In genomic region chr13:48891586-48891985, GRCh38 we compare ENCODE assay signal across 11 cellular contexts.
DNase-seq lines count a peak whose midpoint lies in the region; ATAC-seq and TF ChIP-seq lines count a peak whose summit lies in the region.
"Had no signal": no experiment of that assay in that cellular context is flagged by ENCODE, and none has a peak within 500 bp of the region (broad histone marks: within the 10 kb centered on the region; RNA-seq: fewer than 3 reads in every experiment).

No MANE protein-coding gene starts in this region.

- H3K27me3 ChIP-seq in neutrophil: no peaks in the 10 kb centered on the region
- H3K27me3 ChIP-seq in upper lobe of left lung: no peaks in the 10 kb centered on the region

- peaks cover 33 to 37% of the 10 kb centered on the region in 2 experiments for H3K4me1 ChIP-seq in neutrophil (ENCODE audit: control insufficient read depth in 1 of 2, insufficient read depth in 1 of 2, low read depth in 1 of 2, low read length in 1 of 2)
- H3K4me1 ChIP-seq in upper lobe of left lung: no peaks in the 10 kb centered on the region
- H3K4me1 ChIP-seq: parathyroid adenoma had no signal

- H3K4me3 ChIP-seq in NB4 (ENCODE audit: low read depth, low read length) (no peak overlapping the region), neutrophil (ENCODE audit: low read depth in 1 of 2, low read length in 1 of 2) (no peak overlapping the region), upper lobe of left lung (no peak overlapping the region)

- H3K36me3 Mint-ChIP-seq in chondrocyte (ENCODE audit: low read depth): no peaks in the 10 kb centered on the region

- peak overlapping the region; percentile 64 for H3K27ac ChIP-seq in neutrophil
- no peak overlapping the region for H3K27ac ChIP-seq in substantia nigra (ENCODE audit: low read depth, low read length, poor library complexity, severe bottlenecking)
- H3K27ac ChIP-seq in upper lobe of left lung: no peak overlapping the region
- H3K27ac ChIP-seq: parathyroid adenoma had no signal

- no peaks in the 10 kb centered on the region for H3K27me3 Mint-ChIP-seq in chondrocyte (ENCODE audit: low read depth)
- H3K27me3 Mint-ChIP-seq: effector memory CD8-positive, alpha-beta T cell had no signal

- H3K9me3 ChIP-seq in neutrophil (no peaks in the 10 kb centered on the region), upper lobe of left lung (no peaks in the 10 kb centered on the region)

- H3K27ac Mint-ChIP-seq in chondrocyte (ENCODE audit: unreplicated experiment): peak overlapping the region; percentile 94
- H3K27ac Mint-ChIP-seq: effector memory CD8-positive, alpha-beta T cell had no signal

- ATAC-seq in upper lobe of left lung (ENCODE audit: low FRiP score in 2 of 2): no peak
- ATAC-seq: effector memory CD8-positive, alpha-beta T cell had no signal

- no peak for TF ChIP-seq POLR2A in NB4 (IDR thresholded peaks at IDR 0.05; ENCODE audit: extremely low read depth, insufficient read length)
- TF ChIP-seq POLR2A in upper lobe of left lung (IDR thresholded peaks at IDR 0.05): no peak

- peaks cover 4% of the 10 kb centered on the region for H3K9me3 Mint-ChIP-seq in chondrocyte (ENCODE audit: low read depth)
- H3K9me3 Mint-ChIP-seq: effector memory CD8-positive, alpha-beta T cell had no signal

- no peak overlapping the region for H3K4me3 Mint-ChIP-seq in chondrocyte (ENCODE audit: unreplicated experiment)
- H3K4me3 Mint-ChIP-seq: effector memory CD8-positive, alpha-beta T cell had no signal

- peak; percentile 58 for DNase-seq in DMS53 treated with DMSO at 0.1 percent for 48 hours (lab: John Stamatoyannopoulos, UW; ENCODE audit: unreplicated experiment)
- DNase-seq in NB4 (ENCODE audit: low read depth): peak; percentile 50
- no peak for DNase-seq in chondrocyte (ENCODE audit: low spot score)
- DNase-seq in substantia nigra (lab: John Stamatoyannopoulos, UW): no peak
- no peak for DNase-seq in NCI-H146 (lab: John Stamatoyannopoulos, UW)
- DNase-seq in OCI-M2 (lab: John Stamatoyannopoulos, UW; ENCODE audit: unreplicated experiment): no peak
- DNase-seq in upper lobe of left lung: no peak
- DNase-seq: effector memory CD8-positive, alpha-beta T cell; H7 had no signal

- peaks cover 32% of the 10 kb centered on the region for H3K4me1 Mint-ChIP-seq in chondrocyte (ENCODE audit: low read depth)

- no peak for TF ChIP-seq CTCF in NB4 (IDR thresholded peaks at IDR 0.05; ENCODE audit: low read depth, low read length)
- TF ChIP-seq CTCF in chondrocyte (IDR thresholded peaks at IDR 0.05): no peak
- TF ChIP-seq CTCF in neutrophil (IDR thresholded peaks at IDR 0.05): no peak
- no peak for TF ChIP-seq CTCF in upper lobe of left lung (IDR thresholded peaks at IDR 0.05)

- no peak for TF ChIP-seq EP300 in upper lobe of left lung (IDR thresholded peaks at IDR 0.05)

- H3K36me3 ChIP-seq in neutrophil: no peaks in the 10 kb centered on the region
- H3K36me3 ChIP-seq in upper lobe of left lung: no peaks in the 10 kb centered on the region

- WGBS in upper lobe of left lung, 2 donors: 63 to 69% methylated on average over 3 of the region's 3 CpGs

Comparison
In these comparisons a context has a peak if more than half of its experiments do, and no peak if none do; other contexts are left out.
1. DNase-seq: peak in DMS53 treated with DMSO at 0.1 percent for 48 hours (single experiment) and NB4 (single experiment); none in chondrocyte (single experiment), substantia nigra (0 of 49), NCI-H146 (single experiment), OCI-M2 (single experiment) and upper lobe of left lung (0 of 2).